ENCODE assay signal across 18 cellular contexts in genomic region chr2:84247532-84247931, GRCh38.
DNase-seq lines count a peak whose midpoint lies in the region; ATAC-seq and TF ChIP-seq lines count a peak whose summit lies in the region.
"Had no signal": no experiment of that assay in that cellular context is flagged by ENCODE, and none has a peak within 500 bp of the region (broad histone marks: within the 10 kb centered on the region; RNA-seq: fewer than 3 reads in every experiment).

No MANE protein-coding gene starts in this region.

- peak overlapping the region; percentile 18 for H2BK120ac ChIP-seq in mesendoderm (ENCODE audit: low read depth, low read length)

- H4K5ac ChIP-seq in mesendoderm (ENCODE audit: low read length), result no peak overlapping the region

- no peak overlapping the region for H3K56ac ChIP-seq in mesendoderm (ENCODE audit: low read length)

- H2AK5ac ChIP-seq in mesendoderm (ENCODE audit: low read length), result no peak overlapping the region

- no peak overlapping the region for H3K27ac ChIP-seq in RWPE1
- peak overlapping the region; percentile 20 for H3K27ac ChIP-seq in epithelial cell of prostate
- no peak overlapping the region for H3K27ac ChIP-seq in mesendoderm (ENCODE audit: low read depth, low read length)
- H3K27ac ChIP-seq: A549, C4-2B, Peyer's patch, SJCRH30 had no signal

- CTCF ChIA-PET in RWPE1 (lab: Yijun Ruan, JAX), result no interaction called here

- no peaks in the 10 kb centered on the region for H3K79me2 ChIP-seq in mesendoderm (ENCODE audit: control insufficient read depth, insufficient read depth, low read length)

- no peaks in the 10 kb centered on the region for H3K27me3 ChIP-seq in mesendoderm (ENCODE audit: insufficient read depth, low read length, poor library complexity)
- H3K27me3 ChIP-seq: Peyer's patch had no signal

- H3K79me1 ChIP-seq in mesendoderm (ENCODE audit: low read length), result no peaks in the 10 kb centered on the region

- no peak overlapping the region for H3K4ac ChIP-seq in mesendoderm (ENCODE audit: low read depth, low read length)

- ATAC-seq in GM21723 (IDR thresholded peaks at IDR 0.05; ENCODE audit: unreplicated experiment), result no peak
- ATAC-seq: A549, K562 had no signal

- POLR2A ChIA-PET in RWPE1 (lab: Yijun Ruan, JAX; ENCODE audit: low non-redundant PET), result no interaction called here

- no peak overlapping the region for H2BK5ac ChIP-seq in mesendoderm (ENCODE audit: low read length)

- no peak overlapping the region for H4K8ac ChIP-seq in mesendoderm (ENCODE audit: low read depth, low read length)

- H3K23ac ChIP-seq in mesendoderm (ENCODE audit: low read length), result no peak overlapping the region

- no peak overlapping the region for H2BK15ac ChIP-seq in mesendoderm (replicated peaks; ENCODE audit: low read depth)

- no CpG with 5 or more reads among the region's 3 CpGs for WGBS in mesendoderm (ENCODE audit: extremely low coverage, insufficient coverage, low lambda C conversion rate)

- no peaks in the 10 kb centered on the region for H3K36me3 ChIP-seq in mesendoderm (ENCODE audit: control insufficient read depth, insufficient read depth, low read length)
- H3K36me3 ChIP-seq: Peyer's patch, SJCRH30 had no signal

- no peak overlapping the region for H3K9ac ChIP-seq in mesendoderm (ENCODE audit: low read length)

- no peaks in the 10 kb centered on the region for H3K4me1 ChIP-seq in mesendoderm (ENCODE audit: control insufficient read depth, low read depth, low read length)
- H3K4me1 ChIP-seq: A549, Peyer's patch, SJCRH30 had no signal

- no peak overlapping the region for H3K4me2 ChIP-seq in mesendoderm (ENCODE audit: low read length)
- H3K4me2 ChIP-seq: A549 had no signal

- H3K18ac ChIP-seq in mesendoderm (ENCODE audit: low read length), result no peak overlapping the region

- DNase-seq in ELR (ENCODE audit: low read depth) (peak; percentile 17), RWPE1 (ENCODE audit: low spot score) (peak; percentile 74), epithelial cell of prostate (ENCODE audit: low read depth, low spot score) (peak; percentile 37), mesendoderm (peak; percentile 62), NCI-H526 treated with DMSO at 0.1 percent for 48 hours (lab: John Stamatoyannopoulos, UW) (no peak)
- no peak for DNase-seq in activated CD4-positive, alpha-beta T cell treated with anti-CD3 and anti-CD28 coated beads for 4 hours
- DNase-seq in stimulated activated CD4-positive, alpha-beta T cell treated with anti-CD3 and anti-CD28 coated beads, Interleukin-4, amount 100 ng/mL, for 1 hour, result no peak
- DNase-seq: Calu3, NCI-H1105, NCI-H187, NCI-H446, NCI-H774, Peyer's patch had no signal

- TF ChIP-seq CTCF in RWPE1 (conservative IDR thresholded peaks at IDR 0.05; ENCODE audit: low read depth), result no peak

- H3K4me3 ChIP-seq in mesendoderm (ENCODE audit: low read length), result no peak overlapping the region
- H3K4me3 ChIP-seq: A549, K562, Peyer's patch, SJCRH30 had no signal

Comparison
In these comparisons a context has a peak if more than half of its experiments do, and no peak if none do; other contexts are left out.
1. DNase-seq: peak in ELR (single experiment), RWPE1 (single experiment), epithelial cell of prostate (single experiment) and mesendoderm (single experiment); none in activated CD4-positive, alpha-beta T cell treated with anti-CD3 and anti-CD28 coated beads for 4 hours (0 of 2), stimulated activated CD4-positive, alpha-beta T cell treated with anti-CD3 and anti-CD28 coated beads, Interleukin-4, amount 100 ng/mL, for 1 hour (single experiment) and NCI-H526 treated with DMSO at 0.1 percent for 48 hours (single experiment).